In the genomic region with DNA sequence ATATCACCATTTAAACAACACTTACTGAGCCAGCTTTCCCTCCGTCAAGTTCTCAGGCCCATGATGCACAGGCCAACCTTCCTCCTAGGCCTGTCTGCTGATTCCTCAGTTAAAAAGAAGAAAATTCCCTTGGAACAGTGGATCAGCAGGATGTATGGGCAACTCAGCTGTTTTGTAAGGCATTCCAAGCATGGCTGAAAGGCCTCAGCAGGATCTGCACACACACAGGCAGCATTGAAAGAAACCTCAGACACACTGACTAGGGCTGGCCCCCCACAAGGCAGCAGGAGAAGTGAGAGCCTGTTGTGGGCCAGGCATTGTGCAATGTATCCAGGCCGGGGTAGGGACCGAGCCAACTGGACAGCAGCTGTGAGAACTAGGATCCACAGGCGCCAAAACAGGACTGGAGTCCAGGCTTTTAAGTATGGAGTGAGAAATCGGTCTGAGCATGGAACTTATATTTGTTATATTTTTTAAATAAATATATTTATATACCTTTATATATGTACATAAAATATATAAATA, we compare ENCODE assay signal across 19 cellular contexts.
"Had no signal": no experiment of that assay in that cellular context is flagged by ENCODE, and none has a peak within 500 bp of the region (broad histone marks: within the 10 kb centered on the region; RNA-seq: fewer than 3 reads in every experiment).

No MANE protein-coding gene starts in this region.

- ATAC-seq: activated T-cell treated with anti-CD3 and anti-CD28 coated beads, Interleukin-2, amount 50 U/mL, for 4 hours; sciatic nerve; stimulated activated memory B cell treated with anti-CD40 and anti-IgM and Interleukin-4, amounts not matched to agents 10 μg/mL and 1 μg/mL and 100 μg/mL, for 72 hours had no signal

- H3K27ac ChIP-seq: breast epithelium, colonic mucosa, stomach, suprapubic skin, tibial nerve had no signal

- H3K9me3 ChIP-seq: breast epithelium, colonic mucosa, stomach, suprapubic skin had no signal

- H3K4me3 ChIP-seq: breast epithelium, colonic mucosa, smooth muscle cell, stomach, suprapubic skin, tibial nerve had no signal

- H3K4me2 ChIP-seq: smooth muscle cell had no signal

- DNase-seq: activated CD4-positive, alpha-beta T cell treated with anti-CD3 and anti-CD28 coated beads for 4 hours; activated CD4-positive, alpha-beta T cell treated with anti-CD3 and anti-CD28 coated beads, Interleukin-2, amount 50 U/mL, for 48 hours; activated CD4-positive, CD25-positive, alpha-beta regulatory T cell; activated CD8-positive, alpha-beta memory T cell treated with anti-CD3 and anti-CD28 coated beads, Interleukin-2, amount 50 U/mL, for 48 hours; activated naive CD4-positive, alpha-beta T cell; activated naive CD8-positive, alpha-beta T cell treated with anti-CD3 and anti-CD28 coated beads for 36 hours; activated T-cell treated with anti-CD3 and anti-CD28 coated beads, Interleukin-2, amount 50 U/mL, for 4 hours; colonic mucosa; erythroblast; foreskin fibroblast; stimulated activated CD4-positive, alpha-beta T cell treated with anti-CD3 and anti-CD28 coated beads, Interleukin-15, amount 100 ng/mL, for 24 hours; stomach; T-helper 9 cell had no signal

- H3K36me3 ChIP-seq: breast epithelium, colonic mucosa, stomach, suprapubic skin, tibial nerve had no signal

- H3K27me3 ChIP-seq: breast epithelium, colonic mucosa, stomach, suprapubic skin, tibial nerve had no signal

- H3K4me1 ChIP-seq: breast epithelium, colonic mucosa, suprapubic skin, tibial nerve had no signal
